2 cellular contexts compared by ENCODE assay signal in genomic region chr3:197028711-197029510, GRCh38.
TF ChIP-seq lines count a peak whose summit lies in the region.

No MANE protein-coding gene starts in this region.

TF ChIP-seq in HCT116, 20 proteins besides CTCF, POLR2A, EP300 and RAD21:
- peak; percentile 54; the same call in 1 of the 2 replicates for TF ChIP-seq ZFX (IDR thresholded peaks at IDR 0.05)
- no peak for TF ChIP-seq CEBPB (IDR thresholded peaks at IDR 0.05; ENCODE audit: low read depth)
- TF ChIP-seq CBX3 (IDR thresholded peaks at IDR 0.05; ENCODE audit: low read depth), result no peak
- TF ChIP-seq, protein P1, sequence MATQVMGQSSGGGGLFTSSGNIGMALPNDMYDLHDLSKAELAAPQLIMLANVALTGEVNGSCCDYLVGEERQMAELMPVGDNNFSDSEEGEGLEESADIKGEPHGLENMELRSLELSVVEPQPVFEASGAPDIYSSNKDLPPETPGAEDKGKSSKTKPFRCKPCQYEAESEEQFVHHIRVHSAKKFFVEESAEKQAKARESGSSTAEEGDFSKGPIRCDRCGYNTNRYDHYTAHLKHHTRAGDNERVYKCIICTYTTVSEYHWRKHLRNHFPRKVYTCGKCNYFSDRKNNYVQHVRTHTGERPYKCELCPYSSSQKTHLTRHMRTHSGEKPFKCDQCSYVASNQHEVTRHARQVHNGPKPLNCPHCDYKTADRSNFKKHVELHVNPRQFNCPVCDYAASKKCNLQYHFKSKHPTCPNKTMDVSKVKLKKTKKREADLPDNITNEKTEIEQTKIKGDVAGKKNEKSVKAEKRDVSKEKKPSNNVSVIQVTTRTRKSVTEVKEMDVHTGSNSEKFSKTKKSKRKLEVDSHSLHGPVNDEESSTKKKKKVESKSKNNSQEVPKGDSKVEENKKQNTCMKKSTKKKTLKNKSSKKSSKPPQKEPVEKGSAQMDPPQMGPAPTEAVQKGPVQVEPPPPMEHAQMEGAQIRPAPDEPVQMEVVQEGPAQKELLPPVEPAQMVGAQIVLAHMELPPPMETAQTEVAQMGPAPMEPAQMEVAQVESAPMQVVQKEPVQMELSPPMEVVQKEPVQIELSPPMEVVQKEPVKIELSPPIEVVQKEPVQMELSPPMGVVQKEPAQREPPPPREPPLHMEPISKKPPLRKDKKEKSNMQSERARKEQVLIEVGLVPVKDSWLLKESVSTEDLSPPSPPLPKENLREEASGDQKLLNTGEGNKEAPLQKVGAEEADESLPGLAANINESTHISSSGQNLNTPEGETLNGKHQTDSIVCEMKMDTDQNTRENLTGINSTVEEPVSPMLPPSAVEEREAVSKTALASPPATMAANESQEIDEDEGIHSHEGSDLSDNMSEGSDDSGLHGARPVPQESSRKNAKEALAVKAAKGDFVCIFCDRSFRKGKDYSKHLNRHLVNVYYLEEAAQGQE (IDR thresholded peaks at IDR 0.05; ENCODE audit: low read depth), result no peak

TF ChIP-seq in H1, 55 proteins besides CTCF, POLR2A, EP300 and RAD21 (continues in another document):
- TF ChIP-seq CREB1 (IDR thresholded peaks at IDR 0.05) (no peak), CEBPB (IDR thresholded peaks at IDR 0.05; ENCODE audit: low read depth, low read length) (no peak), FOSL1 (IDR thresholded peaks at IDR 0.05; ENCODE audit: insufficient read depth, low read depth, low read length) (no peak), CHD1 (IDR thresholded peaks at IDR 0.05; ENCODE audit: low read depth, low read length) (no peak), KDM4A (IDR thresholded peaks at IDR 0.05; ENCODE audit: low read depth, low read length, severe bottlenecking) (peak; percentile 93), ZNF274 (IDR thresholded peaks at IDR 0.05; ENCODE audit: borderline replicate concordance, extremely low read depth, low read length) (no peak), RNF2 (IDR thresholded peaks at IDR 0.05; ENCODE audit: borderline replicate concordance, low read depth, low read length, missing control alignments, poor library complexity, severe bottlenecking) (peak; percentile 44), JUN (IDR thresholded peaks at IDR 0.05; ENCODE audit: low read depth, low read length) (no peak), JUND (IDR thresholded peaks at IDR 0.05; ENCODE audit: low read length) (no peak), SAP30 (IDR thresholded peaks at IDR 0.05; ENCODE audit: insufficient read depth, insufficient replicate concordance, low read length) (no peak), CBX8 (IDR thresholded peaks at IDR 0.05; ENCODE audit: borderline replicate concordance, low read depth, low read length) (no peak), HDAC6 (IDR thresholded peaks at IDR 0.05; ENCODE audit: low read depth, low read length) (no peak), RBBP5 (IDR thresholded peaks at IDR 0.05; ENCODE audit: borderline replicate concordance, low read depth, low read length) (no peak), E2F6 (IDR thresholded peaks at IDR 0.05) (peak; percentile 66; the same call in 1 of the 2 replicates), YY1 (IDR thresholded peaks at IDR 0.05; ENCODE audit: low read depth, low read length) (no peak), BACH1 (IDR thresholded peaks at IDR 0.05; ENCODE audit: low read length) (0 out of 2 replicates have a peak, but pooled peaks have one; percentile 4), GABPA (IDR thresholded peaks at IDR 0.05; ENCODE audit: borderline replicate concordance, insufficient read depth, low read length) (no peak), POLR2AphosphoS5 (IDR thresholded peaks at IDR 0.05; ENCODE audit: low read depth, low read length) (no peak), CTBP2 (IDR thresholded peaks at IDR 0.05; ENCODE audit: borderline replicate concordance, insufficient read depth, insufficient read length, low read length) (no peak), TAF1 (IDR thresholded peaks at IDR 0.05; ENCODE audit: low read depth, low read length) (no peak), SP4 (IDR thresholded peaks at IDR 0.05; ENCODE audit: low read length) (no peak), EZH2 (IDR thresholded peaks at IDR 0.05; ENCODE audit: low read depth, low read length, severe bottlenecking) (peak; percentile 49), TBP (IDR thresholded peaks at IDR 0.05; ENCODE audit: low read depth, low read length) (no peak), SIN3A (conservative IDR thresholded peaks at IDR 0.05 in 1 of 2, IDR thresholded peaks at IDR 0.05 in 1 of 2; ENCODE audit: low read depth in 1 of 2, low read length in 2 of 2) (no peak), TCF12 (IDR thresholded peaks at IDR 0.05; ENCODE audit: low read depth, low read length) (no peak), SIX5 (IDR thresholded peaks at IDR 0.05; ENCODE audit: low read depth, low read length) (no peak), SIRT6 (IDR thresholded peaks at IDR 0.05; ENCODE audit: low read length) (no peak), GTF2F1 (IDR thresholded peaks at IDR 0.05; ENCODE audit: borderline replicate concordance, low read depth, low read length) (no peak), RFX5 (IDR thresholded peaks at IDR 0.05; ENCODE audit: borderline replicate concordance, low read depth, low read length) (no peak), PHF8 (conservative IDR thresholded peaks at IDR 0.05; ENCODE audit: low read depth, low read length) (no peak), POU5F1 (IDR thresholded peaks at IDR 0.05; ENCODE audit: low read depth, low read length) (no peak), KDM5A (IDR thresholded peaks at IDR 0.05; ENCODE audit: low read length) (no peak), CBX5 (IDR thresholded peaks at IDR 0.05; ENCODE audit: low read depth, low read length) (no peak), SP1 (IDR thresholded peaks at IDR 0.05; ENCODE audit: low read depth, low read length) (no peak), BRCA1 (IDR thresholded peaks at IDR 0.05; ENCODE audit: low read depth, low read length) (no peak), NANOG (IDR thresholded peaks at IDR 0.05; ENCODE audit: insufficient read depth, low read depth, low read length, poor library complexity, severe bottlenecking) (no peak), SUZ12 (IDR thresholded peaks at IDR 0.05; ENCODE audit: low read length) (peak; percentile 66), RXRA (IDR thresholded peaks at IDR 0.05; ENCODE audit: insufficient read depth, low read depth, low read length) (no peak), MAFK (IDR thresholded peaks at IDR 0.05; ENCODE audit: low read depth, low read length) (no peak), BCL11A (IDR thresholded peaks at IDR 0.05; ENCODE audit: low read depth in 2 of 2, low read length in 2 of 2) (no peak), TAF7 (optimal IDR thresholded peaks at IDR 0.05; ENCODE audit: borderline replicate concordance, low read depth, low read length) (no peak), SRF (IDR thresholded peaks at IDR 0.05; ENCODE audit: low read depth, low read length) (no peak), SP2 (IDR thresholded peaks at IDR 0.05; ENCODE audit: low read length) (no peak), TEAD4 (IDR thresholded peaks at IDR 0.05; ENCODE audit: low read depth, low read length) (no peak), CHD2 (IDR thresholded peaks at IDR 0.05; ENCODE audit: low read length) (no peak), ASH2L (IDR thresholded peaks at IDR 0.05; ENCODE audit: low read length) (peak; percentile 39), NRF1 (IDR thresholded peaks at IDR 0.05; ENCODE audit: low read depth, low read length) (no peak), EGR1 (IDR thresholded peaks at IDR 0.05; ENCODE audit: borderline replicate concordance, low read depth, low read length) (no peak)
- TF ChIP-seq, protein P2, sequence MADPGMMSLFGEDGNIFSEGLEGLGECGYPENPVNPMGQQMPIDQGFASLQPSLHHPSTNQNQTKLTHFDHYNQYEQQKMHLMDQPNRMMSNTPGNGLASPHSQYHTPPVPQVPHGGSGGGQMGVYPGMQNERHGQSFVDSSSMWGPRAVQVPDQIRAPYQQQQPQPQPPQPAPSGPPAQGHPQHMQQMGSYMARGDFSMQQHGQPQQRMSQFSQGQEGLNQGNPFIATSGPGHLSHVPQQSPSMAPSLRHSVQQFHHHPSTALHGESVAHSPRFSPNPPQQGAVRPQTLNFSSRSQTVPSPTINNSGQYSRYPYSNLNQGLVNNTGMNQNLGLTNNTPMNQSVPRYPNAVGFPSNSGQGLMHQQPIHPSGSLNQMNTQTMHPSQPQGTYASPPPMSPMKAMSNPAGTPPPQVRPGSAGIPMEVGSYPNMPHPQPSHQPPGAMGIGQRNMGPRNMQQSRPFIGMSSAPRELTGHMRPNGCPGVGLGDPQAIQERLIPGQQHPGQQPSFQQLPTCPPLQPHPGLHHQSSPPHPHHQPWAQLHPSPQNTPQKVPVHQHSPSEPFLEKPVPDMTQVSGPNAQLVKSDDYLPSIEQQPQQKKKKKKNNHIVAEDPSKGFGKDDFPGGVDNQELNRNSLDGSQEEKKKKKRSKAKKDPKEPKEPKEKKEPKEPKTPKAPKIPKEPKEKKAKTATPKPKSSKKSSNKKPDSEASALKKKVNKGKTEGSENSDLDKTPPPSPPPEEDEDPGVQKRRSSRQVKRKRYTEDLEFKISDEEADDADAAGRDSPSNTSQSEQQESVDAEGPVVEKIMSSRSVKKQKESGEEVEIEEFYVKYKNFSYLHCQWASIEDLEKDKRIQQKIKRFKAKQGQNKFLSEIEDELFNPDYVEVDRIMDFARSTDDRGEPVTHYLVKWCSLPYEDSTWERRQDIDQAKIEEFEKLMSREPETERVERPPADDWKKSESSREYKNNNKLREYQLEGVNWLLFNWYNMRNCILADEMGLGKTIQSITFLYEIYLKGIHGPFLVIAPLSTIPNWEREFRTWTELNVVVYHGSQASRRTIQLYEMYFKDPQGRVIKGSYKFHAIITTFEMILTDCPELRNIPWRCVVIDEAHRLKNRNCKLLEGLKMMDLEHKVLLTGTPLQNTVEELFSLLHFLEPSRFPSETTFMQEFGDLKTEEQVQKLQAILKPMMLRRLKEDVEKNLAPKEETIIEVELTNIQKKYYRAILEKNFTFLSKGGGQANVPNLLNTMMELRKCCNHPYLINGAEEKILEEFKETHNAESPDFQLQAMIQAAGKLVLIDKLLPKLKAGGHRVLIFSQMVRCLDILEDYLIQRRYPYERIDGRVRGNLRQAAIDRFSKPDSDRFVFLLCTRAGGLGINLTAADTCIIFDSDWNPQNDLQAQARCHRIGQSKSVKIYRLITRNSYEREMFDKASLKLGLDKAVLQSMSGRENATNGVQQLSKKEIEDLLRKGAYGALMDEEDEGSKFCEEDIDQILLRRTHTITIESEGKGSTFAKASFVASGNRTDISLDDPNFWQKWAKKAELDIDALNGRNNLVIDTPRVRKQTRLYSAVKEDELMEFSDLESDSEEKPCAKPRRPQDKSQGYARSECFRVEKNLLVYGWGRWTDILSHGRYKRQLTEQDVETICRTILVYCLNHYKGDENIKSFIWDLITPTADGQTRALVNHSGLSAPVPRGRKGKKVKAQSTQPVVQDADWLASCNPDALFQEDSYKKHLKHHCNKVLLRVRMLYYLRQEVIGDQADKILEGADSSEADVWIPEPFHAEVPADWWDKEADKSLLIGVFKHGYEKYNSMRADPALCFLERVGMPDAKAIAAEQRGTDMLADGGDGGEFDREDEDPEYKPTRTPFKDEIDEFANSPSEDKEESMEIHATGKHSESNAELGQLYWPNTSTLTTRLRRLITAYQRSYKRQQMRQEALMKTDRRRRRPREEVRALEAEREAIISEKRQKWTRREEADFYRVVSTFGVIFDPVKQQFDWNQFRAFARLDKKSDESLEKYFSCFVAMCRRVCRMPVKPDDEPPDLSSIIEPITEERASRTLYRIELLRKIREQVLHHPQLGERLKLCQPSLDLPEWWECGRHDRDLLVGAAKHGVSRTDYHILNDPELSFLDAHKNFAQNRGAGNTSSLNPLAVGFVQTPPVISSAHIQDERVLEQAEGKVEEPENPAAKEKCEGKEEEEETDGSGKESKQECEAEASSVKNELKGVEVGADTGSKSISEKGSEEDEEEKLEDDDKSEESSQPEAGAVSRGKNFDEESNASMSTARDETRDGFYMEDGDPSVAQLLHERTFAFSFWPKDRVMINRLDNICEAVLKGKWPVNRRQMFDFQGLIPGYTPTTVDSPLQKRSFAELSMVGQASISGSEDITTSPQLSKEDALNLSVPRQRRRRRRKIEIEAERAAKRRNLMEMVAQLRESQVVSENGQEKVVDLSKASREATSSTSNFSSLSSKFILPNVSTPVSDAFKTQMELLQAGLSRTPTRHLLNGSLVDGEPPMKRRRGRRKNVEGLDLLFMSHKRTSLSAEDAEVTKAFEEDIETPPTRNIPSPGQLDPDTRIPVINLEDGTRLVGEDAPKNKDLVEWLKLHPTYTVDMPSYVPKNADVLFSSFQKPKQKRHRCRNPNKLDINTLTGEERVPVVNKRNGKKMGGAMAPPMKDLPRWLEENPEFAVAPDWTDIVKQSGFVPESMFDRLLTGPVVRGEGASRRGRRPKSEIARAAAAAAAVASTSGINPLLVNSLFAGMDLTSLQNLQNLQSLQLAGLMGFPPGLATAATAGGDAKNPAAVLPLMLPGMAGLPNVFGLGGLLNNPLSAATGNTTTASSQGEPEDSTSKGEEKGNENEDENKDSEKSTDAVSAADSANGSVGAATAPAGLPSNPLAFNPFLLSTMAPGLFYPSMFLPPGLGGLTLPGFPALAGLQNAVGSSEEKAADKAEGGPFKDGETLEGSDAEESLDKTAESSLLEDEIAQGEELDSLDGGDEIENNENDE (IDR thresholded peaks at IDR 0.05; ENCODE audit: insufficient replicate concordance, low read length), result no peak
- TF ChIP-seq, protein P3, sequence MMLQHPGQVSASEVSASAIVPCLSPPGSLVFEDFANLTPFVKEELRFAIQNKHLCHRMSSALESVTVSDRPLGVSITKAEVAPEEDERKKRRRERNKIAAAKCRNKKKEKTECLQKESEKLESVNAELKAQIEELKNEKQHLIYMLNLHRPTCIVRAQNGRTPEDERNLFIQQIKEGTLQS (IDR thresholded peaks at IDR 0.05; ENCODE audit: insufficient read depth, low read depth, low read length), result no peak
- TF ChIP-seq, protein P4, sequence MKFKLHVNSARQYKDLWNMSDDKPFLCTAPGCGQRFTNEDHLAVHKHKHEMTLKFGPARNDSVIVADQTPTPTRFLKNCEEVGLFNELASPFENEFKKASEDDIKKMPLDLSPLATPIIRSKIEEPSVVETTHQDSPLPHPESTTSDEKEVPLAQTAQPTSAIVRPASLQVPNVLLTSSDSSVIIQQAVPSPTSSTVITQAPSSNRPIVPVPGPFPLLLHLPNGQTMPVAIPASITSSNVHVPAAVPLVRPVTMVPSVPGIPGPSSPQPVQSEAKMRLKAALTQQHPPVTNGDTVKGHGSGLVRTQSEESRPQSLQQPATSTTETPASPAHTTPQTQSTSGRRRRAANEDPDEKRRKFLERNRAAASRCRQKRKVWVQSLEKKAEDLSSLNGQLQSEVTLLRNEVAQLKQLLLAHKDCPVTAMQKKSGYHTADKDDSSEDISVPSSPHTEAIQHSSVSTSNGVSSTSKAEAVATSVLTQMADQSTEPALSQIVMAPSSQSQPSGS (IDR thresholded peaks at IDR 0.05; ENCODE audit: low read length), result no peak
- TF ChIP-seq, protein P5, sequence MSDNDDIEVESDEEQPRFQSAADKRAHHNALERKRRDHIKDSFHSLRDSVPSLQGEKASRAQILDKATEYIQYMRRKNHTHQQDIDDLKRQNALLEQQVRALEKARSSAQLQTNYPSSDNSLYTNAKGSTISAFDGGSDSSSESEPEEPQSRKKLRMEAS (IDR thresholded peaks at IDR 0.05), result no peak
